1 cellular context compared by ENCODE assay signal in the genomic region with DNA sequence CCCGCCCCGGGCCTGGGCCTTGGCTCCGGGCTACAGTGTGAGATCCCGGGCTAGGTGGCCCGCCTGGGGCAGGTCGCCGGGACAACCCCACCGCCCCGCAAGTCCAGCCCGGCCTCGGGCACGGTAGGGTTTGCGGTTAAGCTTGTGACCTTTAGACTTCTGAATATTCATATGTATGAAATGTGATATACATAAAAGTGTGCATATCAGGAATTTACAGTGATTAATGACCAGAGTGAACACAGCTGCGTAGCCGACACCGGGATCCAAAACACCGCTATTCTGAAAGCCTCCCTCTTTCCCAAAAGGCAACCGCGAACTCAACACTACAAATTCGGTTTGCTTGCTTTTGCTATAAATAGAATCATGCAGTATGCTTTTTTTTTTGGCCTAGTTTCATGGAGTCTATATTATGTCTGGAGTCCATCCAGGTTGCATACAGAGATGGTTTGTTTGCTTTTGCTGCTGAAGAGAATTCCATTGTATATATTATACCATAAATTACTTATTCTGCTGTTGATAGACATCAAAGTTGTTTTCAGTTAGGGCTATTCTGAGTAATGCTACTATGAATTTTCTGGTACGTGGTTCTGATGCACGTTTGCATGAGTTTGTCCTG.
TF ChIP-seq lines count a peak whose summit lies in the region.

No MANE protein-coding gene starts in this region.

TF ChIP-seq in HCT116, 20 proteins besides CTCF, POLR2A, EP300 and RAD21 (continued from another document):
- no peak for TF ChIP-seq ATF3 (IDR thresholded peaks at IDR 0.05)
- no peak for TF ChIP-seq POLR2AphosphoS5 (IDR thresholded peaks at IDR 0.05; ENCODE audit: low read depth, low read length)
- no peak for TF ChIP-seq YY1 (IDR thresholded peaks at IDR 0.05; ENCODE audit: extremely low read depth, insufficient replicate concordance, low read depth, low read length)
- TF ChIP-seq SP1 (IDR thresholded peaks at IDR 0.05; ENCODE audit: low read depth), result no peak
- no peak for TF ChIP-seq JUND (IDR thresholded peaks at IDR 0.05)
